ENCODE assay signal across 14 cellular contexts in the genomic region with DNA sequence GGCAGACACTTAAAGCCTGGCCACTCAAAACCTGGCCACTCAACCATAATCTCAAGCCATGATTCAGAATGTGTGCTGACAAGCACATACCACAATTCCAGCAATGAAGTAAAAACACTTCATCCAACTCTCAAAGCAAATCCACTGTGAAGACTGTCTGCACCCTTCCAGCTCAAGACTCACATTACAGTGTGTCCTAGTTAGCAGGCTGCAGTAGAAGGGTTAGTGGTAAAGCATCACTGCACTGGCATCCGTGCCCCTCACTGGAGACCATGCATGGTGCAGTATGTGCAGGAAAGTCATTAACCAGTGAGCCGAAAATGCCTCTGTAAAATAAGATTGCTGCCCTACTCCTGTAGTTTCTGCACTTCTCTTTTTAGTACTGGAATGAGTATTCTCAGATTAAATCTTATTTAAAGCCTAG. TPM values are rescaled to one million over a fixed set of nuclear protein-coding genes. Genes with fewer than 3 reads are reported as not detected.
A peak's percentile ranks its signal among the peaks of the same experiment; 100 is the strongest.
DNase-seq lines count a peak whose midpoint lies in the region.
"Had no signal": no experiment of that assay in that cellular context is flagged by ENCODE, and none has a peak within 500 bp of the region (broad histone marks: within the 10 kb centered on the region; RNA-seq: fewer than 3 reads in every experiment).

No MANE protein-coding gene starts in this region.

- no peak overlapping the region for H3K4me3 ChIP-seq in MG63
- H3K4me3 ChIP-seq: tibial nerve had no signal

- no peaks in the 10 kb centered on the region for H3K36me3 ChIP-seq in MG63
- H3K36me3 ChIP-seq: tibial nerve had no signal

- H3K27me3 ChIP-seq in MG63: no peaks in the 10 kb centered on the region
- H3K27me3 ChIP-seq: tibial nerve had no signal

- H3K9me3 ChIP-seq in MG63: no peaks in the 10 kb centered on the region
- H3K9me3 ChIP-seq: tibial nerve had no signal

- DNase-seq in Daoy (ENCODE audit: low read depth) (peak; percentile 15), MG63 (peak; percentile 9), astrocyte of the hippocampus (ENCODE audit: low read depth, low spot score) (peak; percentile 66), non-pigmented ciliary epithelial cell (ENCODE audit: low read depth) (peak; percentile 44), SW 1271 (lab: John Stamatoyannopoulos, UW) (no peak), activated T-cell treated with anti-CD3 and anti-CD28 coated beads for 4 hours (no peak), globus pallidus (ENCODE audit: low spot score) (no peak)
- DNase-seq in activated T-cell treated with anti-CD3 and anti-CD28 coated beads, Interleukin-2, amount 50 U/mL, for 1 hour: no peak
- DNase-seq: activated CD8-positive, alpha-beta memory T cell treated with anti-CD3 and anti-CD28 coated beads, Interleukin-2, amount 50 U/mL, for 4 hours; left cardiac atrium; NCI-H1092; NCI-H2227 treated with DMSO at 0.1 percent for 48 hours; stimulated activated CD4-positive, alpha-beta T cell treated with anti-CD3 and anti-CD28 coated beads, Interleukin-1b, Interleukin-23, amount 100 ng/mL, for 48 hours had no signal

RNA-seq across cellular contexts. Expression of gene SLC23A2, which starts 43.4 kb away (rescaled TPM):
- total RNA-seq in Daoy (2014; rRNA removed; shearing (Covaris generic)): 4.7 and 6.2 TPM in 2 replicates
- 5.1 and 5.9 TPM in 2 replicates for total RNA-seq in MG63 (2014; rRNA removed; shearing (Covaris generic); ENCODE audit: low replicate concordance)

Comparison
In these comparisons a context has a peak if more than half of its experiments do, and no peak if none do; other contexts are left out.
1. DNase-seq: peak in Daoy (single experiment), MG63 (single experiment), astrocyte of the hippocampus (single experiment) and non-pigmented ciliary epithelial cell (single experiment); none in SW 1271 (0 of 2), activated T-cell treated with anti-CD3 and anti-CD28 coated beads for 4 hours (single experiment), globus pallidus (single experiment) and activated T-cell treated with anti-CD3 and anti-CD28 coated beads, Interleukin-2, amount 50 U/mL, for 1 hour (single experiment).